ENCODE assay signal across 9 cellular contexts in the genomic region with DNA sequence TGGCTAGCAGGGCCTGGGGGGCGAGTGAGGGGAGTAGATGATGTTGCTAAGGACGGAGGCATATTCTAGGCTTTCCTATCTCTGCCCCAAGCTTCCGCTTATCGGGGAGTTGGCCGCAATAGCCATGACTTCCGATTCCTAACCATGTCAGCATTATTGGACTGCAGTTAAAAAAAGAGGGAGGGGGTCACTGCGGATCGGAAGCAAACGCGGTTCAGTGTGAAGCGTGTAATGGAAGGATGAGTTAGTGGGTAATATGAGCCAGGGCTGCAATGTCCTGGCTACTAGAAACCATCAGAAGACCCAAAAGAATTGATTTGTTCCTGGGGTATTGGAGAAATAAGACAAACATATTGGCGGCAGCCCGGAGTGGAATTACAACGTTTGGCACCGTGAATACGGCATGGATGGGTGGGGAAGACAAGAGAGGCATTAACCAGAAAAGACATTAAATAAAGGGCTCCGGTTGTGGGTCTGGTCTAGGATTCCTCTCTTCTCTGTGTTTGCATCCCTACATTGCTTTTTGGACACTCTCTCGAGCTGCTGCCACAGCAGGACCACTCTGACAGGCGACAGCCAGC.
DNase-seq lines count a peak whose midpoint lies in the region; ATAC-seq, FAIRE-seq and TF ChIP-seq lines count a peak whose summit lies in the region.
"Had no signal": no experiment of that assay in that cellular context is flagged by ENCODE, and none has a peak within 500 bp of the region (broad histone marks: within the 10 kb centered on the region; RNA-seq: fewer than 3 reads in every experiment).

No MANE protein-coding gene starts in this region.

- WGBS in spleen, 5 donors, result 15 to 25% (median 19%) methylated on average over 18 to 19 of the region's 19 CpGs

- dilution Hi-C loops in keratinocyte (cut with MboI; ENCODE audit: extremely low pct_ligation_motif_present, low sequenced_read_pairs), result no loop called here

- H3K36me3 ChIP-seq in HUES48 (ENCODE audit: control insufficient read depth, insufficient read depth, low read length) (no peaks in the 10 kb centered on the region), ascending aorta (no peaks in the 10 kb centered on the region), keratinocyte (ENCODE audit: control insufficient read depth in 2 of 2, extremely low read depth in 1 of 2, insufficient read depth in 2 of 2, low read length in 2 of 2) (no peaks in the 10 kb centered on the region), spleen (no peaks in the 10 kb centered on the region)

- no peaks in the 10 kb centered on the region for H4K20me1 ChIP-seq in keratinocyte (ENCODE audit: control insufficient read depth, extremely low read depth, insufficient read depth, low read length)

- ATAC-seq in activated CD4-positive, CD25-positive, alpha-beta regulatory T cell treated with anti-CD3 and anti-CD28 coated beads, Interleukin-2, amount 50 U/mL, for 24 hours, result no peak
- no peak for ATAC-seq in stimulated activated naive B cell treated with anti-CD40 and anti-IgM and Interleukin-4, amounts not matched to agents 10 μg/mL and 1 μg/mL and 100 μg/mL, for 72 hours (replicated peaks)
- ATAC-seq: activated naive CD4-positive, alpha-beta T cell treated with anti-CD3 and anti-CD28 coated beads, Interleukin-2, amount 50 U/mL, for 72 hours had no signal

- intact Hi-C loops in ascending aorta (cut with DNase I) (loop anchor here (2.0 to 5.0 kb wide), 2 partner anchors 54 to 176 kb away; no protein-coding TSS in a partner anchor), spleen (cut with DNase I; ENCODE audit: low total_unique reads) (no loop called here)

- H3K9ac ChIP-seq in HUES48 (ENCODE audit: low read depth, low read length) (no peak overlapping the region), keratinocyte (ENCODE audit: control insufficient read depth, extremely low read depth, insufficient read depth, low read length) (no peak overlapping the region)

- no peak overlapping the region for H3K4me3 Mint-ChIP-seq in activated CD4-positive, alpha-beta memory T cell treated with anti-CD3 and anti-CD28 coated beads, Interleukin-2, amount 10 ng/mL, durations not matched to agents 7 days and 5 days
- no peak overlapping the region for H3K4me3 Mint-ChIP-seq in stimulated activated naive B cell treated with anti-CD40 and anti-IgM and Interleukin-4, amounts not matched to agents 10 μg/mL and 1 μg/mL and 100 μg/mL, for 72 hours

- H3K79me2 ChIP-seq in keratinocyte (ENCODE audit: control insufficient read depth, insufficient read depth, low read length), result no peaks in the 10 kb centered on the region

- POLR2A ChIA-PET in activated CD4-positive, alpha-beta memory T cell treated with anti-CD3 and anti-CD28 coated beads, Interleukin-2, amount 10 ng/mL, durations not matched to agents 7 days and 5 days (lab: Charles Lee), result no interaction called here

- no peak for FAIRE-seq in keratinocyte (lab: Jason Lieb, UNC)

- CTCF ChIA-PET in activated CD4-positive, alpha-beta memory T cell treated with anti-CD3 and anti-CD28 coated beads, Interleukin-2, amount 10 ng/mL, durations not matched to agents 7 days and 5 days (lab: Charles Lee), result no interaction called here

- no peak for TF ChIP-seq POLR2A in spleen (IDR thresholded peaks at IDR 0.05)

- H3K9me3 ChIP-seq in HUES48 (ENCODE audit: control insufficient read depth, insufficient read depth, low read length) (no peaks in the 10 kb centered on the region), ascending aorta (peaks cover 0 to 11% of the 10 kb centered on the region in 2 donors), keratinocyte (ENCODE audit: control insufficient read depth, low read depth, low read length) (no peaks in the 10 kb centered on the region), spleen (peaks cover 0 to 12% (median 0%) of the 10 kb centered on the region in 8 donors)

- H3K27ac ChIP-seq in HUES48 (ENCODE audit: low read depth, low read length) (no peak overlapping the region), ascending aorta (no peak overlapping the region), keratinocyte (ENCODE audit: control insufficient read depth, insufficient read depth, low read length) (no peak overlapping the region), spleen (no peak overlapping the region)

- H3K4me1 Mint-ChIP-seq in activated CD4-positive, alpha-beta memory T cell treated with anti-CD3 and anti-CD28 coated beads, Interleukin-2, amount 10 ng/mL, durations not matched to agents 7 days and 5 days, result no peaks in the 10 kb centered on the region
- H3K4me1 Mint-ChIP-seq in stimulated activated naive B cell treated with anti-CD40 and anti-IgM and Interleukin-4, amounts not matched to agents 10 μg/mL and 1 μg/mL and 100 μg/mL, for 72 hours, result peaks cover 0 to 22% of the 10 kb centered on the region in 2 donors

- H3K4me2 ChIP-seq in keratinocyte (ENCODE audit: control insufficient read depth, extremely low read depth, insufficient read depth, low read depth, low read length), result peak overlapping the region; percentile 75

- H3K36me3 Mint-ChIP-seq in activated CD4-positive, alpha-beta memory T cell treated with anti-CD3 and anti-CD28 coated beads, Interleukin-2, amount 10 ng/mL, durations not matched to agents 7 days and 5 days (ENCODE audit: low read depth), result no peaks in the 10 kb centered on the region
- H3K36me3 Mint-ChIP-seq in stimulated activated naive B cell treated with anti-CD40 and anti-IgM and Interleukin-4, amounts not matched to agents 10 μg/mL and 1 μg/mL and 100 μg/mL, for 72 hours, result no peaks in the 10 kb centered on the region

- H3K27me3 ChIP-seq in HUES48 (ENCODE audit: control insufficient read depth, insufficient read depth, low read length), result peaks cover 52% of the 10 kb centered on the region
- H3K27me3 ChIP-seq in ascending aorta, result no peaks in the 10 kb centered on the region
- H3K27me3 ChIP-seq in keratinocyte (ENCODE audit: control insufficient read depth, extremely low read depth, insufficient read depth, low read length), result peaks cover 52% of the 10 kb centered on the region
- H3K27me3 ChIP-seq in spleen (replicated peaks in 1 of 7), result peaks cover 0 to 85% (median 34%) of the 10 kb centered on the region in 7 donors

- H3K27ac Mint-ChIP-seq in activated CD4-positive, alpha-beta memory T cell treated with anti-CD3 and anti-CD28 coated beads, Interleukin-2, amount 10 ng/mL, durations not matched to agents 7 days and 5 days, result no peak overlapping the region
- H3K27ac Mint-ChIP-seq in stimulated activated naive B cell treated with anti-CD40 and anti-IgM and Interleukin-4, amounts not matched to agents 10 μg/mL and 1 μg/mL and 100 μg/mL, for 72 hours, result no peak overlapping the region
- H3K27ac Mint-ChIP-seq: activated naive CD4-positive, alpha-beta T cell treated with anti-CD3 and anti-CD28 coated beads, Interleukin-2, amount 50 U/mL, for 72 hours had no signal

- TF ChIP-seq CTCF in ascending aorta (IDR thresholded peaks at IDR 0.05), result no peak
- TF ChIP-seq CTCF in keratinocyte (optimal IDR thresholded peaks at IDR 0.05 in 1 of 3, IDR thresholded peaks at IDR 0.05 in 1 of 3, conservative IDR thresholded peaks at IDR 0.05 in 1 of 3; ENCODE audit: extremely low read depth in 1 of 3, insufficient read depth in 2 of 3, low read length in 3 of 3), result no peak
- TF ChIP-seq CTCF in spleen (IDR thresholded peaks at IDR 0.05 in 8 of 11, conservative IDR thresholded peaks at IDR 0.05 in 3 of 11), result no peak

- H3K27me3 Mint-ChIP-seq in activated CD4-positive, alpha-beta memory T cell treated with anti-CD3 and anti-CD28 coated beads, Interleukin-2, amount 10 ng/mL, durations not matched to agents 7 days and 5 days, result peaks cover 52% of the 10 kb centered on the region
- H3K27me3 Mint-ChIP-seq in stimulated activated naive B cell treated with anti-CD40 and anti-IgM and Interleukin-4, amounts not matched to agents 10 μg/mL and 1 μg/mL and 100 μg/mL, for 72 hours, result peaks cover 53 to 63% of the 10 kb centered on the region in 2 donors

- no peaks in the 10 kb centered on the region for H3K9me1 ChIP-seq in keratinocyte (ENCODE audit: control insufficient read depth, extremely low read depth, insufficient read depth, low read length)

- no peak overlapping the region for H2AFZ ChIP-seq in keratinocyte (ENCODE audit: control insufficient read depth, low read length)

- no peaks in the 10 kb centered on the region for H3K9me3 Mint-ChIP-seq in activated CD4-positive, alpha-beta memory T cell treated with anti-CD3 and anti-CD28 coated beads, Interleukin-2, amount 10 ng/mL, durations not matched to agents 7 days and 5 days
- H3K9me3 Mint-ChIP-seq in stimulated activated naive B cell treated with anti-CD40 and anti-IgM and Interleukin-4, amounts not matched to agents 10 μg/mL and 1 μg/mL and 100 μg/mL, for 72 hours, result peaks cover 1 to 7% of the 10 kb centered on the region in 2 donors

- DNase-seq in ascending aorta (ENCODE audit: low spot score in 2 of 2) (no peak), keratinocyte (ENCODE audit: low read depth, low spot score) (no peak), spleen (no peak), NOMO-1 treated with dmso at 0.1 percent for 144 hours (lab: John Stamatoyannopoulos, UW; ENCODE audit: unreplicated experiment) (no peak)
- DNase-seq in activated CD4-positive, alpha-beta memory T cell treated with anti-CD3 and anti-CD28 coated beads, Interleukin-2, amount 10 ng/mL, durations not matched to agents 7 days and 5 days, result no peak
- DNase-seq in stimulated activated naive B cell treated with anti-CD40 and anti-IgM and Interleukin-4, amounts not matched to agents 10 μg/mL and 1 μg/mL and 100 μg/mL, for 72 hours, result no peak

- 0 out of 2 replicates have a peak, but pooled peaks cover 4% of the 10 kb centered on the region for H3K4me1 ChIP-seq in HUES48 (ENCODE audit: control insufficient read depth, insufficient read depth, low read length)
- peaks cover 3 to 5% of the 10 kb centered on the region in 2 donors for H3K4me1 ChIP-seq in ascending aorta
- peaks cover 4% of the 10 kb centered on the region for H3K4me1 ChIP-seq in keratinocyte (ENCODE audit: control insufficient read depth, extremely low read depth, insufficient read depth, low read length)
- peaks cover 0 to 18% (median 13%) of the 10 kb centered on the region in 6 donors for H3K4me1 ChIP-seq in spleen

- H3K4me3 ChIP-seq in HUES48 (ENCODE audit: low read depth, low read length) (peak overlapping the region; percentile 66), ascending aorta (peak overlapping the region; percentile 49 to 67), keratinocyte (ENCODE audit: control insufficient read depth in 2 of 3, extremely low read depth in 1 of 3, insufficient read depth in 2 of 3, low read depth in 1 of 3, low read length in 3 of 3) (peak overlapping the region; percentile 16 to 62 (median 58)), spleen (peak overlapping the region in 5 of 8 donors; percentile 6 to 40 (median 12))

Comparison
In these comparisons a context has a peak if more than half of its experiments do, and no peak if none do; other contexts are left out.
1. H3K4me3 ChIP-seq: peak in every context shown above with its lines; median percentile 66 in HUES48; 58 in ascending aorta; 58 in keratinocyte; 12 in spleen.